17 cellular contexts compared by ENCODE assay signal in genomic region chr14:45364565-45364964, GRCh38.
"Had no signal": no experiment of that assay in that cellular context is flagged by ENCODE, and none has a peak within 500 bp of the region (broad histone marks: within the 10 kb centered on the region; RNA-seq: fewer than 3 reads in every experiment).

No MANE protein-coding gene starts in this region.

- H3K27ac ChIP-seq: ascending aorta, dorsolateral prefrontal cortex, foreskin keratinocyte, prostate gland, sigmoid colon, transverse colon had no signal

- H3K9me3 ChIP-seq: ascending aorta, prostate gland, sigmoid colon, transverse colon had no signal

- H3K4me3 Mint-ChIP-seq: activated T-cell treated with anti-CD3 and anti-CD28 coated beads, Interleukin-2, amount 50 U/mL, for 72 hours; memory B cell; nephron had no signal

- H3K9me3 Mint-ChIP-seq: activated T-cell treated with anti-CD3 and anti-CD28 coated beads, Interleukin-2, amount 50 U/mL, for 72 hours; memory B cell; nephron had no signal

- H3K36me3 ChIP-seq: ascending aorta, prostate gland, sigmoid colon, transverse colon had no signal

- H3K4me3 ChIP-seq: ascending aorta, dorsolateral prefrontal cortex, prostate gland, sigmoid colon, transverse colon had no signal

- H3K27me3 Mint-ChIP-seq: memory B cell had no signal

- H3K4me1 Mint-ChIP-seq: memory B cell had no signal

- H3K27me3 ChIP-seq: ascending aorta, dorsolateral prefrontal cortex, foreskin keratinocyte, sigmoid colon, transverse colon had no signal

- H3K36me3 Mint-ChIP-seq: memory B cell had no signal

- ATAC-seq: activated T-cell treated with anti-CD3 and anti-CD28 coated beads, Interleukin-2, amount 50 U/mL, for 72 hours; foreskin keratinocyte; left lobe of liver had no signal

- H3K27ac Mint-ChIP-seq: activated T-cell treated with anti-CD3 and anti-CD28 coated beads, Interleukin-2, amount 50 U/mL, for 72 hours; memory B cell; nephron had no signal

- DNase-seq: activated CD4-positive, alpha-beta T cell treated with anti-CD3 and anti-CD28 coated beads for 1 hour; activated CD4-positive, alpha-beta T cell treated with anti-CD3 and anti-CD28 coated beads, Interleukin-2, amount 50 U/mL, for 48 hours; activated T-cell treated with anti-CD3 and anti-CD28 coated beads, Interleukin-2, amount 50 U/mL, for 72 hours; dorsolateral prefrontal cortex; foreskin keratinocyte; head of caudate nucleus; islet precursor cell; sigmoid colon; stimulated activated CD4-positive, alpha-beta T cell treated with anti-CD3 and anti-CD28 coated beads, Interleukin-12 subunit alpha, Interleukin-12 subunit beta, amount 100 ng/mL, for 4 hours; stimulated activated naive CD4-positive, alpha-beta T cell; substantia nigra; transverse colon had no signal

- H3K4me1 ChIP-seq: ascending aorta, foreskin keratinocyte, prostate gland, sigmoid colon, transverse colon had no signal
